1 cellular context compared by ENCODE assay signal in genomic region chr3:160565442-160566403, GRCh38.
TF ChIP-seq lines count a peak whose summit lies in the region.

TSS of gene KPNA4 (minus strand) at chr3:160565571. CDS start at chr3:160565282, 289 bp downstream.

TF ChIP-seq in HepG2, 621 proteins besides CTCF, POLR2A, EP300 and RAD21 (continued from another document):
- TF ChIP-seq ZHX1 (CRISPR knock-in tag; IDR thresholded peaks at IDR 0.05; ENCODE audit: low read depth) (no peak), ETS1 (CRISPR knock-in tag; IDR thresholded peaks at IDR 0.05) (no peak), KIAA2018 (CRISPR knock-in tag; IDR thresholded peaks at IDR 0.05; ENCODE audit: borderline replicate concordance) (no peak), ATF1 (CRISPR knock-in tag; IDR thresholded peaks at IDR 0.05) (no peak), NR2F1 (CRISPR knock-in tag; IDR thresholded peaks at IDR 0.05) (no peak), ZFX (CRISPR knock-in tag; IDR thresholded peaks at IDR 0.05; ENCODE audit: low read depth) (peak; percentile 79), MYNN (CRISPR knock-in tag; IDR thresholded peaks at IDR 0.05; ENCODE audit: low read depth) (no peak; the same call in 1 of the 2 replicates), ZMYM2 (CRISPR knock-in tag; IDR thresholded peaks at IDR 0.05) (no peak; the same call in 1 of the 2 replicates), ZFP62 (CRISPR knock-in tag; IDR thresholded peaks at IDR 0.05) (no peak), BATF2 (CRISPR knock-in tag; IDR thresholded peaks at IDR 0.05) (no peak), ZNF629 (CRISPR knock-in tag; conservative IDR thresholded peaks at IDR 0.05) (no peak), ZNF414 (CRISPR knock-in tag; IDR thresholded peaks at IDR 0.05) (peak; percentile 33; the same call in 1 of the 2 replicates), SMYD3 (CRISPR knock-in tag; IDR thresholded peaks at IDR 0.05) (no peak)
